ENCODE assay signal across 29 cellular contexts in the genomic region with DNA sequence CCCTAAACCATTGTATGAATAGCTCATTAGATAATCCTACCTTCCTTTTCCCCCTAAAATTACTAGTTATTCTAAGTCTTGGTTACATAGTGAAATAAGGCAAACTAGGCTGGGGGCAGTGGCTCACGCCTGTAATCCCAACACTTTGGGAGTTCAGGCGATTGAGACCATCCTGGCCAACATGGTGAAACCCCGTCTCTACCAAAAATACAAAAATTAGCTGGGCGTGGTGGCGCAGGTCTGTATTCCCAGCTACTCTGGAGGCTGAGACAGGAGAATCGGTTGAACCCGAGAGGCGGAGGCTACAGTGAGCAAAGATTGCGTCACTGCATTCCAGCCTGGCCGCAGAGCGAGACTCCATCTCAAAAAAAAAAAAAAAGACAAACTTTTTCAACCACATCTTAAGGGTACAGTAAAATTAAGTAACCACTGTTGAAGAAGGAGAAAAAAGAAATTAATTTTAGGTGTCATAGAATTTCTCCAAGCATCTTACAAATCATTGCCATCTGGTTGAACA.
"Had no signal": no experiment of that assay in that cellular context is flagged by ENCODE, and none has a peak within 500 bp of the region (broad histone marks: within the 10 kb centered on the region; RNA-seq: fewer than 3 reads in every experiment).

No MANE protein-coding gene starts in this region.

- H3K9me3 Mint-ChIP-seq: naive B cell; naive thymus-derived CD8-positive, alpha-beta T cell; natural killer cell treated with Interleukin-12 subunit alpha and Interleukin-12 subunit beta and Interleukin-15 and Interleukin-18, amount 100 ng/mL, for 72 hours; nephron progenitor cell; neural crest cell; stimulated activated memory B cell treated with anti-CD40 and anti-IgM and Interleukin-4, amounts not matched to agents 10 μg/mL and 1 μg/mL and 100 μg/mL, for 72 hours; stimulated activated naive CD8-positive, alpha-beta T cell treated with anti-CD3 and anti-CD28 coated beads, Interleukin-15, Interleukin-2, amounts not matched to agents 100 ng/mL and 50 ng/mL, for 24 hours had no signal

- H3K27ac ChIP-seq: ovary, parathyroid adenoma, psoas muscle, skin epidermis, spleen, stomach, thoracic aorta, thyroid gland, tibial nerve, upper lobe of left lung, uterus had no signal

- H3K9me3 ChIP-seq: ovary, psoas muscle, spleen, stomach, thoracic aorta, thyroid gland, tibial nerve, upper lobe of left lung, uterus had no signal

- H3K79me2 ChIP-seq: parathyroid adenoma had no signal

- DNase-seq: naive B cell; naive thymus-derived CD8-positive, alpha-beta T cell; nephron progenitor cell; occipital lobe; ovary; right cardiac atrium; spleen; stimulated activated CD4-positive, alpha-beta T cell treated with anti-CD3 and anti-CD28 coated beads, Interleukin-12 subunit alpha, Interleukin-12 subunit beta, amount 100 ng/mL, for 4 hours; stimulated activated CD4-positive, alpha-beta T cell treated with anti-CD3 and anti-CD28 coated beads, Interleukin-1b, Interleukin-23, amount 100 ng/mL, for 48 hours; stimulated activated CD4-positive, alpha-beta T cell treated with anti-CD3 and anti-CD28 coated beads, Interleukin-4, amount 100 ng/mL, for 1 hour; stimulated activated CD4-positive, alpha-beta T cell treated with anti-CD3 and anti-CD28 coated beads, Interleukin-4, amount 100 ng/mL, for 4 hours; stimulated activated CD8-positive, alpha-beta memory T cell treated with anti-CD3 and anti-CD28 coated beads, Interleukin-4, amount 100 ng/mL, for 48 hours; stimulated activated naive CD4-positive, alpha-beta T cell treated with Interleukin-2 at 50 U/mL for 16 hours; stomach; thyroid gland; uterus had no signal

- H3K27me3 Mint-ChIP-seq: naive B cell; naive thymus-derived CD8-positive, alpha-beta T cell; natural killer cell treated with Interleukin-12 subunit alpha and Interleukin-12 subunit beta and Interleukin-15 and Interleukin-18, amount 100 ng/mL, for 72 hours; progenitor cell of endocrine pancreas; stimulated activated memory B cell treated with anti-CD40 and anti-IgM and Interleukin-4, amounts not matched to agents 10 μg/mL and 1 μg/mL and 100 μg/mL, for 72 hours; stimulated activated naive CD8-positive, alpha-beta T cell treated with anti-CD3 and anti-CD28 coated beads, Interleukin-15, Interleukin-2, amounts not matched to agents 100 ng/mL and 50 ng/mL, for 24 hours had no signal

- H3K27me3 ChIP-seq: ovary, spleen, stomach, thyroid gland, tibial nerve, upper lobe of left lung, uterus had no signal

- H3K27ac Mint-ChIP-seq: naive B cell; natural killer cell treated with Interleukin-12 subunit alpha and Interleukin-12 subunit beta and Interleukin-15 and Interleukin-18, amount 100 ng/mL, for 72 hours; nephron progenitor cell; progenitor cell of endocrine pancreas; stimulated activated memory B cell treated with anti-CD40 and anti-IgM and Interleukin-4, amounts not matched to agents 10 μg/mL and 1 μg/mL and 100 μg/mL, for 72 hours; stimulated activated naive CD8-positive, alpha-beta T cell treated with anti-CD3 and anti-CD28 coated beads, Interleukin-15, Interleukin-2, amounts not matched to agents 100 ng/mL and 50 ng/mL, for 24 hours had no signal

- H3K36me3 ChIP-seq: ovary, spleen, stomach, thoracic aorta, thyroid gland, tibial nerve, upper lobe of left lung, uterus had no signal

- H3K4me3 Mint-ChIP-seq: naive B cell; naive thymus-derived CD8-positive, alpha-beta T cell; natural killer cell treated with Interleukin-12 subunit alpha and Interleukin-12 subunit beta and Interleukin-15 and Interleukin-18, amount 100 ng/mL, for 72 hours; nephron progenitor cell; neural crest cell; stimulated activated memory B cell treated with anti-CD40 and anti-IgM and Interleukin-4, amounts not matched to agents 10 μg/mL and 1 μg/mL and 100 μg/mL, for 72 hours; stimulated activated naive CD8-positive, alpha-beta T cell treated with anti-CD3 and anti-CD28 coated beads, Interleukin-15, Interleukin-2, amounts not matched to agents 100 ng/mL and 50 ng/mL, for 24 hours had no signal

- H3K4me1 ChIP-seq: spleen, thyroid gland, tibial nerve, upper lobe of left lung, uterus had no signal

- H3K9ac ChIP-seq: parathyroid adenoma had no signal

- ATAC-seq: naive thymus-derived CD8-positive, alpha-beta T cell; natural killer cell treated with Interleukin-12 subunit alpha and Interleukin-12 subunit beta and Interleukin-15 and Interleukin-18, amount 100 ng/mL, for 72 hours; psoas muscle; right cardiac atrium; sciatic nerve; stimulated activated memory B cell treated with anti-CD40 and anti-IgM and Interleukin-4, amounts not matched to agents 10 μg/mL and 1 μg/mL and 100 μg/mL, for 72 hours had no signal

- H3K4me2 ChIP-seq: smooth muscle cell had no signal

- H3K4me3 ChIP-seq: ovary, psoas muscle, skin epidermis, smooth muscle cell, spleen, stomach, thoracic aorta, thyroid gland, tibial nerve, upper lobe of left lung, uterus had no signal

- H2AFZ ChIP-seq: parathyroid adenoma had no signal

- H3K4me1 Mint-ChIP-seq: naive B cell; stimulated activated memory B cell treated with anti-CD40 and anti-IgM and Interleukin-4, amounts not matched to agents 10 μg/mL and 1 μg/mL and 100 μg/mL, for 72 hours had no signal

- H3K36me3 Mint-ChIP-seq: naive B cell; natural killer cell treated with Interleukin-12 subunit alpha and Interleukin-12 subunit beta and Interleukin-15 and Interleukin-18, amount 100 ng/mL, for 72 hours; stimulated activated memory B cell treated with anti-CD40 and anti-IgM and Interleukin-4, amounts not matched to agents 10 μg/mL and 1 μg/mL and 100 μg/mL, for 72 hours had no signal
